Comparison of ENCODE assay signal across 12 cellular contexts in the genomic region with DNA sequence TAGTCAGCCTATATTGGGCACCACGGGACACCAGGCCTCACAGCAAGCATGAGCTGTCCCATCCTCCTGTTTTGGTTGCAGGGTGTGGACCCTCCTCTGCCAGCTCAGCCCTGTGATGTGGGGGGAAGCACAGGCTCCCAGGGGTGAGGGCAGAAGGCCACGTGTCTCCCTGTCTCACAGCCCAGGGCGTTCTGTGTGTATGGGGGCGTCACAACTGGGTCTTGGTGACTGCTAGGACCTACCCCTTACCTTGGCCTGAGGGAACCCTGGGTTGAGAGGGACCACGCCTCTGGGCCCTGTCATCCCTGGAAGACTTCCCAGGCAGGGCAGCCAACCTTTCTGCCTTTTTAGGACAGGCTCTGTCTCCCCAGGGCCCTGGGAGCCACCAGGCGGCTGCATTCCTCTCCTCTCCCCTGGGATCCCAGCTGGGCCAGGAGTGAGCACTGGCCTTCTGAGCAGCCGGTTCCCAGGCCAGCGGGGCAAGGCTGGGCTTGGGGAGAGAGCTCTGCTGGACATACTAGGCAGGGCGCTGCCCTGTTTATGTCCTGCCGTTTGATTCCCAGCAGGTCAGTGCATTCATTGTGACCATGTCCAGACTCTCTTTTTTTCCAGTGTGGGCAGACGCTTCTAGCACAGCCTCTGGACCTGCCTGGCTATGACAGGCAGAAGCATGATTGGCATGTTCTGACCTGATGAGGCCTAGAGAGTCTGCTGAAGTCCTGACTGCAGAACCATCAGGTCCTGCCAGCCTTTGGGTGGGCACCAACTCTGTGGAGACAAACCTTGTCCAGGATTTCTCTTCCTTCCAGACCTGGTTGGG.
DNase-seq lines count a peak whose midpoint lies in the region; ATAC-seq, FAIRE-seq and TF ChIP-seq lines count a peak whose summit lies in the region.
"Had no signal": no experiment of that assay in that cellular context is flagged by ENCODE, and none has a peak within 500 bp of the region (broad histone marks: within the 10 kb centered on the region; RNA-seq: fewer than 3 reads in every experiment).

No MANE protein-coding gene starts in this region.

- peaks cover 72% of the 10 kb centered on the region for H3K79me2 ChIP-seq in HepG2 (ENCODE audit: insufficient read depth, low read length)

- H3K9ac ChIP-seq in HepG2 (ENCODE audit: insufficient read depth, low read depth, low read length): peak overlapping the region; percentile 67; the same call in 1 of the 2 replicates

- H3K27me3 ChIP-seq in HepG2 (ENCODE audit: control insufficient read depth in 1 of 2, insufficient read depth in 2 of 2, low read length in 2 of 2) (no peaks in the 10 kb centered on the region), right lobe of liver (no peaks in the 10 kb centered on the region)
- H3K27me3 ChIP-seq: SJCRH30 had no signal

- ATAC-seq in HepG2 (no peak), right lobe of liver (no peak), Right ventricle myocardium superior (ENCODE audit: poor library complexity) (peak; percentile 59), HG03342 (IDR thresholded peaks at IDR 0.05; ENCODE audit: unreplicated experiment) (no peak), GM18519 (IDR thresholded peaks at IDR 0.05; ENCODE audit: low FRiP score, unreplicated experiment) (no peak)
- ATAC-seq: stimulated activated naive B cell treated with anti-CD40 and anti-IgM and Interleukin-4, amounts not matched to agents 10 μg/mL and 1 μg/mL and 100 μg/mL, for 72 hours had no signal

- H3K9me3 ChIP-seq in HepG2 (ENCODE audit: low read length) (no peaks in the 10 kb centered on the region), right lobe of liver (no peaks in the 10 kb centered on the region)
- H3K9me3 ChIP-seq: SJCRH30 had no signal

- peaks cover 50% of the 10 kb centered on the region for H3K4me1 Mint-ChIP-seq in progenitor cell of endocrine pancreas (ENCODE audit: low read depth)

- H3K9me3 Mint-ChIP-seq in progenitor cell of endocrine pancreas (ENCODE audit: low read depth): no peaks in the 10 kb centered on the region
- H3K9me3 Mint-ChIP-seq: stimulated activated naive B cell treated with anti-CD40 and anti-IgM and Interleukin-4, amounts not matched to agents 10 μg/mL and 1 μg/mL and 100 μg/mL, for 72 hours had no signal

- CTCF ChIA-PET in HepG2 (lab: Yijun Ruan, JAX; ENCODE audit: low intra/inter-chr PET ratio, low total read pairs): no interaction called here

- POLR2A ChIA-PET in HepG2 (lab: Yijun Ruan, JAX): interaction anchor here (4.0 kb wide), 1 partner anchor 12 kb away, joined by 49 read pairs; no protein-coding TSS in a partner anchor

- FAIRE-seq in HepG2 (lab: Jason Lieb, UNC): no peak

- peaks cover 10 to 29% of the 10 kb centered on the region in 2 experiments for H3K36me3 ChIP-seq in HepG2 (replicated peaks in 1 of 2; ENCODE audit: control insufficient read depth in 1 of 2, insufficient read depth in 2 of 2, low read length in 2 of 2)
- no peaks in the 10 kb centered on the region for H3K36me3 ChIP-seq in right lobe of liver
- H3K36me3 ChIP-seq: SJCRH30 had no signal

- peak overlapping the region; percentile 84 for H3K27ac Mint-ChIP-seq in progenitor cell of endocrine pancreas
- H3K27ac Mint-ChIP-seq: activated naive CD8-positive, alpha-beta T cell; stimulated activated naive B cell treated with anti-CD40 and anti-IgM and Interleukin-4, amounts not matched to agents 10 μg/mL and 1 μg/mL and 100 μg/mL, for 72 hours had no signal

- H3K36me3 Mint-ChIP-seq in progenitor cell of endocrine pancreas (ENCODE audit: insufficient read depth): no peaks in the 10 kb centered on the region
- H3K36me3 Mint-ChIP-seq: activated naive CD8-positive, alpha-beta T cell; stimulated activated naive B cell treated with anti-CD40 and anti-IgM and Interleukin-4, amounts not matched to agents 10 μg/mL and 1 μg/mL and 100 μg/mL, for 72 hours had no signal

- BruUV-seq in HepG2 (replicated peaks; lab: Mats Ljungman, UMichigan): no TSS peak

- no peaks in the 10 kb centered on the region for H3K27me3 Mint-ChIP-seq in progenitor cell of endocrine pancreas
- H3K27me3 Mint-ChIP-seq: activated naive CD8-positive, alpha-beta T cell; stimulated activated naive B cell treated with anti-CD40 and anti-IgM and Interleukin-4, amounts not matched to agents 10 μg/mL and 1 μg/mL and 100 μg/mL, for 72 hours had no signal

- 78% methylated on average over 4 of the region's 11 CpGs for WGBS in HepG2 (ENCODE audit: low lambda C conversion rate)
- no CpG with 5 or more reads among the region's 11 CpGs for WGBS in right lobe of liver (ENCODE audit: insufficient coverage, low coverage, low lambda C conversion rate, missing lambda C conversion rate)

- intact Hi-C loops in HepG2 (cut with micrococcal nuclease; ENCODE audit: unreplicated experiment) (loop anchor here (10.0 kb wide), 1 partner anchor 76 kb away; no protein-coding TSS in a partner anchor), right lobe of liver (cut with DNase I) (loop anchor here in 1 of 2 donors (10.0 kb wide), 1 partner anchor 246 kb away; no protein-coding TSS in a partner anchor), Right ventricle myocardium superior (cut with DNase I) (no loop called here)

- H3K4me3 ChIP-seq in HepG2 (replicated peaks in 1 of 3; ENCODE audit: insufficient read depth in 1 of 3, low read depth in 2 of 3, low read length in 3 of 3) (peak overlapping the region in 1 of 3 experiments; percentile 58; a peak in 1 of 6 replicates), right lobe of liver (no peak overlapping the region)
- H3K4me3 ChIP-seq: SJCRH30 had no signal

- no peak for TF ChIP-seq RAD21 in HepG2 (CRISPR knock-in tag; IDR thresholded peaks at IDR 0.05)

- H4K20me1 ChIP-seq in HepG2 (ENCODE audit: insufficient read depth, low read length): no peaks in the 10 kb centered on the region

- no peak overlapping the region for H3K4me3 Mint-ChIP-seq in progenitor cell of endocrine pancreas (ENCODE audit: low read depth)
- H3K4me3 Mint-ChIP-seq: stimulated activated naive B cell treated with anti-CD40 and anti-IgM and Interleukin-4, amounts not matched to agents 10 μg/mL and 1 μg/mL and 100 μg/mL, for 72 hours had no signal

- peak overlapping the region; percentile 91 for H3K27ac ChIP-seq in HepG2 (ENCODE audit: extremely low read length, insufficient read depth, low read length)
- no peak overlapping the region for H3K27ac ChIP-seq in right lobe of liver
- H3K27ac ChIP-seq: SJCRH30 had no signal

- H3K4me2 ChIP-seq in HepG2 (ENCODE audit: low read depth, low read length): peak overlapping the region; percentile 70

- TF ChIP-seq POLR2A in HepG2 (IDR thresholded peaks at IDR 0.05; ENCODE audit: insufficient read depth in 1 of 2, low read depth in 2 of 2, low read length in 2 of 2): no peak
- TF ChIP-seq POLR2A in right lobe of liver (IDR thresholded peaks at IDR 0.05): no peak

- H2AFZ ChIP-seq in HepG2 (ENCODE audit: low read length): no peak overlapping the region

- TF ChIP-seq CTCF in HepG2 (CRISPR knock-in tag; IDR thresholded peaks at IDR 0.05) (no peak), right lobe of liver (IDR thresholded peaks at IDR 0.05) (no peak), progenitor cell of endocrine pancreas (IDR thresholded peaks at IDR 0.05; ENCODE audit: unreplicated experiment) (no peak)

- in situ Hi-C loops in HepG2 (cut with HindIII; ENCODE audit: extremely low pct_ligation_motif_present, low pct_unique_long_range_greater_than_20kb): loop anchor here (10.0 to 25.0 kb wide), 2 partner anchors 116 to 238 kb away; no protein-coding TSS in a partner anchor

- DNase-seq in HepG2 (ENCODE audit: low spot score) (peak; percentile 26), right lobe of liver (no peak), Right ventricle myocardium superior (peak; percentile 82), progenitor cell of endocrine pancreas (ENCODE audit: low spot score, unreplicated experiment) (no peak), NCI-H1105 (lab: John Stamatoyannopoulos, UW) (no peak)
- no peak for DNase-seq in stimulated activated naive CD4-positive, alpha-beta T cell (lab: John Stamatoyannopoulos, UW)
- DNase-seq: kidney glomerular epithelial cell; SJCRH30; stimulated activated naive B cell treated with anti-CD40 and anti-IgM and Interleukin-4, amounts not matched to agents 10 μg/mL and 1 μg/mL and 100 μg/mL, for 72 hours had no signal

- TF ChIP-seq EP300 in HepG2 (IDR thresholded peaks at IDR 0.05; ENCODE audit: low read depth in 2 of 2, low read length in 2 of 2) (no peak), HepG2 (CRISPR knock-in tag; IDR thresholded peaks at IDR 0.05; ENCODE audit: borderline replicate concordance) (no peak)

- H3K4me1 ChIP-seq in HepG2 (ENCODE audit: insufficient read depth, low read length): peaks cover 91% of the 10 kb centered on the region
- H3K4me1 ChIP-seq in right lobe of liver: peaks cover 0 to 12% (median 4%) of the 10 kb centered on the region in 4 donors

TF ChIP-seq in HepG2, 621 proteins besides CTCF, POLR2A, EP300 and RAD21 (continues in another document):
- TF ChIP-seq, protein P1, sequence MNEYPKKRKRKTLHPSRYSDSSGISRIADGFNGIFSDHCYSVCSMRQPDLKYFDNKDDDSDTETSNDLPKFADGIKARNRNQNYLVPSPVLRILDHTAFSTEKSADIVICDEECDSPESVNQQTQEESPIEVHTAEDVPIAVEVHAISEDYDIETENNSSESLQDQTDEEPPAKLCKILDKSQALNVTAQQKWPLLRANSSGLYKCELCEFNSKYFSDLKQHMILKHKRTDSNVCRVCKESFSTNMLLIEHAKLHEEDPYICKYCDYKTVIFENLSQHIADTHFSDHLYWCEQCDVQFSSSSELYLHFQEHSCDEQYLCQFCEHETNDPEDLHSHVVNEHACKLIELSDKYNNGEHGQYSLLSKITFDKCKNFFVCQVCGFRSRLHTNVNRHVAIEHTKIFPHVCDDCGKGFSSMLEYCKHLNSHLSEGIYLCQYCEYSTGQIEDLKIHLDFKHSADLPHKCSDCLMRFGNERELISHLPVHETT (CRISPR knock-in tag; conservative IDR thresholded peaks at IDR 0.05): no peak
- TF ChIP-seq, protein P2, sequence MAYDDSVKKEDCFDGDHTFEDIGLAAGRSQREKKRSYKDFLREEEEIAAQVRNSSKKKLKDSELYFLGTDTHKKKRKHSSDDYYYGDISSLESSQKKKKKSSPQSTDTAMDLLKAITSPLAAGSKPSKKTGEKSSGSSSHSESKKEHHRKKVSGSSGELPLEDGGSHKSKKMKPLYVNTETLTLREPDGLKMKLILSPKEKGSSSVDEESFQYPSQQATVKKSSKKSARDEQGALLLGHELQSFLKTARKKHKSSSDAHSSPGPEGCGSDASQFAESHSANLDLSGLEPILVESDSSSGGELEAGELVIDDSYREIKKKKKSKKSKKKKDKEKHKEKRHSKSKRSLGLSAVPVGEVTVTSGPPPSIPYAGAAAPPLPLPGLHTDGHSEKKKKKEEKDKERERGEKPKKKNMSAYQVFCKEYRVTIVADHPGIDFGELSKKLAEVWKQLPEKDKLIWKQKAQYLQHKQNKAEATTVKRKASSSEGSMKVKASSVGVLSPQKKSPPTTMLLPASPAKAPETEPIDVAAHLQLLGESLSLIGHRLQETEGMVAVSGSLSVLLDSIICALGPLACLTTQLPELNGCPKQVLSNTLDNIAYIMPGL (CRISPR knock-in tag; IDR thresholded peaks at IDR 0.05; ENCODE audit: borderline replicate concordance in 1 of 2, low read depth in 1 of 2): no peak
- 0 out of 2 replicates have a peak, but pooled peaks have one; percentile 27 for TF ChIP-seq ZFX (CRISPR knock-in tag; IDR thresholded peaks at IDR 0.05; ENCODE audit: low read depth)

Comparison
In these comparisons a context has a peak if more than half of its experiments do, and no peak if none do; other contexts are left out.
1. DNase-seq: peak in HepG2 (single experiment) and Right ventricle myocardium superior (single experiment); none in right lobe of liver (0 of 3), progenitor cell of endocrine pancreas (single experiment), NCI-H1105 (single experiment) and stimulated activated naive CD4-positive, alpha-beta T cell (0 of 6).